In genomic region chr2:188853307-188853706, GRCh38 we compare ENCODE assay signal across 19 cellular contexts.
DNase-seq lines count a peak whose midpoint lies in the region; ATAC-seq and TF ChIP-seq lines count a peak whose summit lies in the region.
"Had no signal": no experiment of that assay in that cellular context is flagged by ENCODE, and none has a peak within 500 bp of the region (broad histone marks: within the 10 kb centered on the region; RNA-seq: fewer than 3 reads in every experiment).

No MANE protein-coding gene starts in this region.

- H3K4me3 ChIP-seq in AG09309 (ENCODE audit: control insufficient read depth, low read depth, low read length) (no peak overlapping the region), HFF-Myc (replicated peaks; ENCODE audit: low read depth, low read length) (no peak overlapping the region), dorsolateral prefrontal cortex (no peak overlapping the region)
- H3K4me3 ChIP-seq: BLaER1, gastrocnemius medialis, MG63 had no signal

- H3K27me3 ChIP-seq in dorsolateral prefrontal cortex = no peaks in the 10 kb centered on the region
- H3K27me3 ChIP-seq: BLaER1, gastrocnemius medialis, MG63 had no signal

- H3K9me3 Mint-ChIP-seq in activated T-helper 17 cell treated with anti-CD3 and anti-CD28 coated beads, Interleukin-2, amount 50 U/mL, for 72 hours = peaks cover 4% of the 10 kb centered on the region

- ATAC-seq in GM21717 (IDR thresholded peaks at IDR 0.05; ENCODE audit: unreplicated experiment) = no peak
- ATAC-seq in HG02840 (IDR thresholded peaks at IDR 0.05; ENCODE audit: low FRiP score, unreplicated experiment) = no peak
- ATAC-seq in activated T-helper 17 cell treated with anti-CD3 and anti-CD28 coated beads, Interleukin-2, amount 50 U/mL, for 72 hours (replicated peaks) = no peak
- ATAC-seq: gastrocnemius medialis had no signal

- H3K4me3 Mint-ChIP-seq in activated T-helper 17 cell treated with anti-CD3 and anti-CD28 coated beads, Interleukin-2, amount 50 U/mL, for 72 hours = no peak overlapping the region
- H3K4me3 Mint-ChIP-seq: activated CD4-positive, alpha-beta T cell treated with anti-CD3 and anti-CD28 coated beads, Interleukin-2, amount 10 ng/mL, durations not matched to agents 24 days and 14 days; dendritic cell treated with granulocyte-macrophage colony-stimulating factor and Interleukin-4, amounts not matched to agents 40 ng/mL and 50 ng/mL, for 4 days; immature natural killer cell had no signal

- intact Hi-C loops in dorsolateral prefrontal cortex (cut with DNase I) = no loop called here

- no peak for TF ChIP-seq CTCF in AG09309 (IDR thresholded peaks at IDR 0.05; ENCODE audit: control insufficient read depth, insufficient read depth, low read depth, low read length, missing control alignments)
- TF ChIP-seq CTCF in HFF-Myc (IDR thresholded peaks at IDR 0.05; ENCODE audit: low read depth, low read length, missing control alignments) = no peak
- TF ChIP-seq CTCF in dorsolateral prefrontal cortex (IDR thresholded peaks at IDR 0.05 in 54 of 56, conservative IDR thresholded peaks at IDR 0.05 in 2 of 56; ENCODE audit: low read depth in 1 of 56, partially characterized antibody in 56 of 56) = no peak

- H3K36me3 Mint-ChIP-seq in activated T-helper 17 cell treated with anti-CD3 and anti-CD28 coated beads, Interleukin-2, amount 50 U/mL, for 72 hours (ENCODE audit: low read depth) = no peaks in the 10 kb centered on the region
- H3K36me3 Mint-ChIP-seq: immature natural killer cell had no signal

- no peaks in the 10 kb centered on the region for H3K27me3 Mint-ChIP-seq in activated T-helper 17 cell treated with anti-CD3 and anti-CD28 coated beads, Interleukin-2, amount 50 U/mL, for 72 hours
- H3K27me3 Mint-ChIP-seq: activated CD4-positive, alpha-beta T cell treated with anti-CD3 and anti-CD28 coated beads, Interleukin-2, amount 10 ng/mL, durations not matched to agents 24 days and 14 days; dendritic cell treated with granulocyte-macrophage colony-stimulating factor and Interleukin-4, amounts not matched to agents 40 ng/mL and 50 ng/mL, for 4 days had no signal

- no peak overlapping the region for H3K27ac ChIP-seq in dorsolateral prefrontal cortex
- H3K27ac ChIP-seq: BLaER1, gastrocnemius medialis, parathyroid adenoma had no signal

- no peak overlapping the region for H3K27ac Mint-ChIP-seq in activated T-helper 17 cell treated with anti-CD3 and anti-CD28 coated beads, Interleukin-2, amount 50 U/mL, for 72 hours
- H3K27ac Mint-ChIP-seq: activated CD4-positive, alpha-beta T cell treated with anti-CD3 and anti-CD28 coated beads, Interleukin-2, amount 10 ng/mL, durations not matched to agents 24 days and 14 days; dendritic cell treated with granulocyte-macrophage colony-stimulating factor and Interleukin-4, amounts not matched to agents 40 ng/mL and 50 ng/mL, for 4 days; immature natural killer cell had no signal

- DNase-seq in AG09309 (ENCODE audit: low read depth) (peak; percentile 93), HFF-Myc (ENCODE audit: extremely low read depth, low read depth) (peak; percentile 96), brain pericyte (ENCODE audit: low read depth, low spot score) (peak; percentile 66), left kidney (ENCODE audit: low read depth, low spot score) (peak; percentile 48), dorsolateral prefrontal cortex (no peak)
- DNase-seq: activated CD4-positive, alpha-beta T cell treated with anti-CD3 and anti-CD28 coated beads, Interleukin-2, amount 10 ng/mL, durations not matched to agents 24 days and 14 days; anterior cingulate cortex; gastrocnemius medialis; immature natural killer cell; MG63; NCI-H2081 treated with DMSO at 0.1 percent for 48 hours; NK-92 treated with Interleukin-12 subunit alpha and Interleukin-12 subunit beta, amount 100 ng/mL, for 24 hours; SHP77 treated with DMSO at 0.1 percent for 48 hours had no signal

- H3K4me1 Mint-ChIP-seq in activated T-helper 17 cell treated with anti-CD3 and anti-CD28 coated beads, Interleukin-2, amount 50 U/mL, for 72 hours = no peaks in the 10 kb centered on the region
- H3K4me1 Mint-ChIP-seq: activated CD4-positive, alpha-beta T cell treated with anti-CD3 and anti-CD28 coated beads, Interleukin-2, amount 10 ng/mL, durations not matched to agents 24 days and 14 days; immature natural killer cell had no signal

Comparison
In these comparisons a context has a peak if more than half of its experiments do, and no peak if none do; other contexts are left out.
1. DNase-seq: peak in AG09309 (single experiment), HFF-Myc (single experiment), brain pericyte (single experiment) and left kidney (single experiment); none in dorsolateral prefrontal cortex (0 of 10).